Comparison of ENCODE assay signal across 1 cellular context in the genomic region with DNA sequence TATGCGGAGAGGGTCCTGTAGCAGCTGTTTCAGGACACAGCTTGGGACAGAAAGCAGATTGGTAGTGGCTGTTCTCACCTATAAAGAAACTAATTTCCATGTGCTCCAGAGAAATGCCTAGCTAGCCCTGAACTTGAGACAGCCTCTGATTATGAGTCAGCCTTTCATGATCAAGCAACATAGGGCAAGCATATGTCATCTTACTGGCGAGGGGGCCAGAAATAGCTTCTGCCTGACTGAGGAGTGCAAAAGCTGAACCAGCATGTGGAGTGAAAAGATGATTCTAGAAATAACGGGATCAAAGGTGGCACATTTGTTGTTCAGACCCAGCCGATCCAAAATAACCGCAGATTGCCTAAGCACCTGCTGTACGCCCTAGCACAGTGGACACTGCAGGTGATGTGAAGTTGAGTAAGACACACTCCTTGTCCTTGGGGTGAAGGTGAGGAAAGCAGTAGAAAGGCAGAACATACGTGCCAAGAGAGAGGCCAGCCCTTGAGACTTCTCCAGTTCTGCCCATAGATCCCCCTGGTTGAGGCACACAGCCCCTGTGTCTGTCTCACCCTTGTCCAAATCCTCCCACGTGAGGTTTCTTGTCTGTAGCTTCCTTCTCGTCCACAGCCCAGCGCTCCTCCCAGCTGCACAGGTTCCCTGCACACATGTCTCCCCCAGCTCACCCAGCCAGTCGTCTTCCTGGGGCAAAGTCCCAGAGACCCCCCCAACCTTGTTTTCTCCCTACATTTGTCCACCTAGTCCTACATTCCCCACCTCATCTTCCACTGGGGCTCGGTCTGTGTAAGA.
A peak's percentile ranks its signal among the peaks of the same experiment; 100 is the strongest.
TF ChIP-seq lines count a peak whose summit lies in the region.

No MANE protein-coding gene starts in this region.

TF ChIP-seq in K562, 482 proteins besides CTCF, POLR2A, EP300 and RAD21 (continued from another document and continues in another):
- TF ChIP-seq MGA (IDR thresholded peaks at IDR 0.05) (no peak; the same call in 1 of the 2 replicates), MIER1 (IDR thresholded peaks at IDR 0.05; ENCODE audit: low read depth) (no peak), ZNF551 (CRISPR knock-in tag; IDR thresholded peaks at IDR 0.05) (no peak), BHLHE40 (IDR thresholded peaks at IDR 0.05; ENCODE audit: low read length) (no peak), POLR2AphosphoS2 (IDR thresholded peaks at IDR 0.05; ENCODE audit: low read length) (no peak), GTF2E2 (tag; IDR thresholded peaks at IDR 0.05) (no peak), TAF9B (IDR thresholded peaks at IDR 0.05; ENCODE audit: partially characterized antibody) (no peak), KLF13 (tag; IDR thresholded peaks at IDR 0.05; ENCODE audit: borderline replicate concordance, low read depth) (no peak), SNRNP70 (optimal IDR thresholded peaks at IDR 0.05; ENCODE audit: low read depth, low read length) (no peak), RUNX1 (IDR thresholded peaks at IDR 0.05; ENCODE audit: low read depth) (no peak), CBX3 (IDR thresholded peaks at IDR 0.05; ENCODE audit: borderline replicate concordance in 1 of 2, low read length in 2 of 2) (no peak), ZNF766 (CRISPR knock-in tag; conservative IDR thresholded peaks at IDR 0.05) (peak; percentile 45; the same call in 1 of the 2 replicates), HNRNPH1 (optimal IDR thresholded peaks at IDR 0.05; ENCODE audit: low read depth, low read length) (no peak), SRSF7 (optimal IDR thresholded peaks at IDR 0.05; ENCODE audit: low read depth, low read length) (no peak), CREB5 (CRISPR knock-in tag; IDR thresholded peaks at IDR 0.05) (no peak), WHSC1 (IDR thresholded peaks at IDR 0.05; ENCODE audit: low read length) (no peak), HDAC3 (IDR thresholded peaks at IDR 0.05; ENCODE audit: borderline replicate concordance, partially characterized antibody) (no peak), PRPF4 (IDR thresholded peaks at IDR 0.05; ENCODE audit: insufficient read depth, low read depth, low read length, poor library complexity, severe bottlenecking) (no peak), BCOR (IDR thresholded peaks at IDR 0.05) (no peak), NFIX (CRISPR knock-in tag; IDR thresholded peaks at IDR 0.05; ENCODE audit: low read depth) (no peak), KDM1A (IDR thresholded peaks at IDR 0.05) (no peak), CTCFL (IDR thresholded peaks at IDR 0.05; ENCODE audit: borderline replicate concordance, insufficient read depth, low read depth, low read length, poor library complexity, severe bottlenecking) (no peak), PURB (CRISPR knock-in tag; IDR thresholded peaks at IDR 0.05; ENCODE audit: low read depth) (no peak), ZNF12 (CRISPR knock-in tag; IDR thresholded peaks at IDR 0.05) (no peak), GTF2A2 (tag; IDR thresholded peaks at IDR 0.05) (no peak), ZSCAN32 (CRISPR knock-in tag; IDR thresholded peaks at IDR 0.05) (no peak), NEUROD1 (IDR thresholded peaks at IDR 0.05; ENCODE audit: borderline replicate concordance, low read depth, low read length, partially characterized antibody) (no peak), HEY1 (CRISPR knock-in tag; IDR thresholded peaks at IDR 0.05; ENCODE audit: borderline replicate concordance) (no peak), LCOR (CRISPR knock-in tag; IDR thresholded peaks at IDR 0.05) (0 out of 2 replicates have a peak, but pooled peaks have one; percentile 32)
- TF ChIP-seq, protein P1, sequence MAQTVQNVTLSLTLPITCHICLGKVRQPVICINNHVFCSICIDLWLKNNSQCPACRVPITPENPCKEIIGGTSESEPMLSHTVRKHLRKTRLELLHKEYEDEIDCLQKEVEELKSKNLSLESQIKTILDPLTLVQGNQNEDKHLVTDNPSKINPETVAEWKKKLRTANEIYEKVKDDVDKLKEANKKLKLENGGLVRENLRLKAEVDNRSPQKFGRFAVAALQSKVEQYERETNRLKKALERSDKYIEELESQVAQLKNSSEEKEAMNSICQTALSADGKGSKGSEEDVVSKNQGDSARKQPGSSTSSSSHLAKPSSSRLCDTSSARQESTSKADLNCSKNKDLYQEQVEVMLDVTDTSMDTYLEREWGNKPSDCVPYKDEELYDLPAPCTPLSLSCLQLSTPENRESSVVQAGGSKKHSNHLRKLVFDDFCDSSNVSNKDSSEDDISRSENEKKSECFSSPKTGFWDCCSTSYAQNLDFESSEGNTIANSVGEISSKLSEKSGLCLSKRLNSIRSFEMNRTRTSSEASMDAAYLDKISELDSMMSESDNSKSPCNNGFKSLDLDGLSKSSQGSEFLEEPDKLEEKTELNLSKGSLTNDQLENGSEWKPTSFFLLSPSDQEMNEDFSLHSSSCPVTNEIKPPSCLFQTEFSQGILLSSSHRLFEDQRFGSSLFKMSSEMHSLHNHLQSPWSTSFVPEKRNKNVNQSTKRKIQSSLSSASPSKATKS (CRISPR knock-in tag; IDR thresholded peaks at IDR 0.05): no peak
- TF ChIP-seq, protein P2, sequence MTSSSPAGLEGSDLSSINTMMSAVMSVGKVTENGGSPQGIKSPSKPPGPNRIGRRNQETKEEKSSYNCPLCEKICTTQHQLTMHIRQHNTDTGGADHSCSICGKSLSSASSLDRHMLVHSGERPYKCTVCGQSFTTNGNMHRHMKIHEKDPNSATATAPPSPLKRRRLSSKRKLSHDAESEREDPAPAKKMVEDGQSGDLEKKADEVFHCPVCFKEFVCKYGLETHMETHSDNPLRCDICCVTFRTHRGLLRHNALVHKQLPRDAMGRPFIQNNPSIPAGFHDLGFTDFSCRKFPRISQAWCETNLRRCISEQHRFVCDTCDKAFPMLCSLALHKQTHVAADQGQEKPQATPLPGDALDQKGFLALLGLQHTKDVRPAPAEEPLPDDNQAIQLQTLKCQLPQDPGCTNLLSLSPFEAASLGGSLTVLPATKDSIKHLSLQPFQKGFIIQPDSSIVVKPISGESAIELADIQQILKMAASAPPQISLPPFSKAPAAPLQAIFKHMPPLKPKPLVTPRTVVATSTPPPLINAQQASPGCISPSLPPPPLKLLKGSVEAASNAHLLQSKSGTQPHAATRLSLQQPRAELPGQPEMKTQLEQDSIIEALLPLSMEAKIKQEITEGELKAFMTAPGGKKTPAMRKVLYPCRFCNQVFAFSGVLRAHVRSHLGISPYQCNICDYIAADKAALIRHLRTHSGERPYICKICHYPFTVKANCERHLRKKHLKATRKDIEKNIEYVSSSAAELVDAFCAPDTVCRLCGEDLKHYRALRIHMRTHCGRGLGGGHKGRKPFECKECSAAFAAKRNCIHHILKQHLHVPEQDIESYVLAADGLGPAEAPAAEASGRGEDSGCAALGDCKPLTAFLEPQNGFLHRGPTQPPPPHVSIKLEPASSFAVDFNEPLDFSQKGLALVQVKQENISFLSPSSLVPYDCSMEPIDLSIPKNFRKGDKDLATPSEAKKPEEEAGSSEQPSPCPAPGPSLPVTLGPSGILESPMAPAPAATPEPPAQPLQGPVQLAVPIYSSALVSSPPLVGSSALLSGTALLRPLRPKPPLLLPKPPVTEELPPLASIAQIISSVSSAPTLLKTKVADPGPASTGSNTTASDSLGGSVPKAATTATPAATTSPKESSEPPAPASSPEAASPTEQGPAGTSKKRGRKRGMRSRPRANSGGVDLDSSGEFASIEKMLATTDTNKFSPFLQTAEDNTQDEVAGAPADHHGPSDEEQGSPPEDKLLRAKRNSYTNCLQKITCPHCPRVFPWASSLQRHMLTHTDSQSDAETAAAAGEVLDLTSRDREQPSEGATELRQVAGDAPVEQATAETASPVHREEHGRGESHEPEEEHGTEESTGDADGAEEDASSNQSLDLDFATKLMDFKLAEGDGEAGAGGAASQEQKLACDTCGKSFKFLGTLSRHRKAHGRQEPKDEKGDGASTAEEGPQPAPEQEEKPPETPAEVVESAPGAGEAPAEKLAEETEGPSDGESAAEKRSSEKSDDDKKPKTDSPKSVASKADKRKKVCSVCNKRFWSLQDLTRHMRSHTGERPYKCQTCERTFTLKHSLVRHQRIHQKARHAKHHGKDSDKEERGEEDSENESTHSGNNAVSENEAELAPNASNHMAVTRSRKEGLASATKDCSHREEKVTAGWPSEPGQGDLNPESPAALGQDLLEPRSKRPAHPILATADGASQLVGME (CRISPR knock-in tag; IDR thresholded peaks at IDR 0.05): no peak
- TF ChIP-seq, protein P3, sequence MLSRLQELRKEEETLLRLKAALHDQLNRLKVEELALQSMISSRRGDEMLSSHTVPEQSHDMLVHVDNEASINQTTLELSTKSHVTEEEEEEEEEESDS (CRISPR knock-in tag; IDR thresholded peaks at IDR 0.05): no peak
